33 cellular contexts compared by ENCODE assay signal in genomic region chr5:31698667-31699066, GRCh38. TPM values are rescaled to one million over a fixed set of nuclear protein-coding genes. Genes with fewer than 3 reads are reported as not detected.
"Had no signal": no experiment of that assay in that cellular context is flagged by ENCODE, and none has a peak within 500 bp of the region (broad histone marks: within the 10 kb centered on the region; RNA-seq: fewer than 3 reads in every experiment).

No MANE protein-coding gene starts in this region.

- H3K27me3 Mint-ChIP-seq: activated CD8-positive, alpha-beta T cell treated with anti-CD3 and anti-CD28 coated beads for 36 hours; activated naive CD8-positive, alpha-beta T cell treated with anti-CD3 and anti-CD28 coated beads for 36 hours; activated T-helper 17 cell treated with anti-CD3 and anti-CD28 coated beads, Interleukin-2, amount 50 U/mL, for 72 hours had no signal

- H3K4me3 Mint-ChIP-seq: activated CD4-positive, alpha-beta T cell treated with anti-CD3 and anti-CD28 coated beads, Interleukin-2, amount 10 ng/mL, durations not matched to agents 24 days and 14 days; activated CD8-positive, alpha-beta T cell treated with anti-CD3 and anti-CD28 coated beads for 36 hours; activated naive CD8-positive, alpha-beta T cell treated with anti-CD3 and anti-CD28 coated beads for 36 hours; activated T-cell treated with anti-CD3 and anti-CD28 coated beads, Interleukin-2, amount 50 U/mL, for 72 hours; activated T-helper 17 cell treated with anti-CD3 and anti-CD28 coated beads, Interleukin-2, amount 50 U/mL, for 72 hours had no signal

- H3K27me3 ChIP-seq: brain microvascular endothelial cell had no signal

- H3K36me3 ChIP-seq: brain microvascular endothelial cell had no signal

- H3K9me3 Mint-ChIP-seq: activated CD4-positive, alpha-beta T cell treated with anti-CD3 and anti-CD28 coated beads, Interleukin-2, amount 10 ng/mL, durations not matched to agents 24 days and 14 days; activated CD8-positive, alpha-beta T cell treated with anti-CD3 and anti-CD28 coated beads for 36 hours; activated naive CD8-positive, alpha-beta T cell treated with anti-CD3 and anti-CD28 coated beads for 36 hours; activated T-cell treated with anti-CD3 and anti-CD28 coated beads, Interleukin-2, amount 50 U/mL, for 72 hours; activated T-helper 17 cell treated with anti-CD3 and anti-CD28 coated beads, Interleukin-2, amount 50 U/mL, for 72 hours had no signal

- H3K36me3 Mint-ChIP-seq: activated naive CD8-positive, alpha-beta T cell treated with anti-CD3 and anti-CD28 coated beads for 36 hours had no signal

- DNase-seq: activated CD4-positive, alpha-beta T cell treated with anti-CD3 and anti-CD28 coated beads, Interleukin-2, amount 10 ng/mL, durations not matched to agents 24 days and 14 days; activated CD4-positive, alpha-beta T cell treated with anti-CD3 and anti-CD28 coated beads, Interleukin-2, amount 50 U/mL, for 4 hours; activated CD8-positive, alpha-beta T cell treated with anti-CD3 and anti-CD28 coated beads for 36 hours; activated effector memory CD4-positive, alpha-beta T cell treated with anti-CD3 and anti-CD28 coated beads, Interleukin-2, amount 50 U/mL, for 16 hours; activated naive CD4-positive, alpha-beta T cell; activated naive CD4-positive, alpha-beta T cell treated with anti-CD3 and anti-CD28 coated beads, Interleukin-2, amount 50 U/mL, for 16 hours; activated naive CD8-positive, alpha-beta T cell treated with anti-CD3 and anti-CD28 coated beads for 36 hours; activated T-cell treated with anti-CD3 and anti-CD28 coated beads, Interleukin-2, amount 50 U/mL, for 1 hour; activated T-cell treated with anti-CD3 and anti-CD28 coated beads, Interleukin-2, amount 50 U/mL, for 72 hours; amniotic stem cell; aorta; brain microvascular endothelial cell; central memory CD4-positive, alpha-beta T cell; Karpas-422; NCI-H1105; NCI-H1417 treated with DMSO at 0.1 percent for 48 hours; NCI-H187 treated with DMSO at 0.1 percent for 48 hours; NCI-H2081; NCI-H2171 treated with DMSO at 0.1 percent for 48 hours; NCI-H2227 treated with DMSO at 0.1 percent for 48 hours; NCI-H446; NCI-H510A treated with DMSO at 0.1 percent for 48 hours; NCI-H526 treated with DMSO at 0.1 percent for 48 hours; NCI-H774; PC-3; SIG-M5; SW 1271; T-helper 1 cell; T1000 had no signal

- H3K27ac Mint-ChIP-seq: activated CD4-positive, alpha-beta T cell treated with anti-CD3 and anti-CD28 coated beads, Interleukin-2, amount 10 ng/mL, durations not matched to agents 24 days and 14 days; activated CD8-positive, alpha-beta T cell treated with anti-CD3 and anti-CD28 coated beads for 36 hours; activated naive CD8-positive, alpha-beta T cell treated with anti-CD3 and anti-CD28 coated beads for 36 hours; activated T-cell treated with anti-CD3 and anti-CD28 coated beads, Interleukin-2, amount 50 U/mL, for 72 hours; activated T-helper 17 cell treated with anti-CD3 and anti-CD28 coated beads, Interleukin-2, amount 50 U/mL, for 72 hours had no signal

- H3K27ac ChIP-seq: brain microvascular endothelial cell, RWPE1 had no signal

- FAIRE-seq: RCC 7860 had no signal

- H3K4me1 Mint-ChIP-seq: activated CD4-positive, alpha-beta T cell treated with anti-CD3 and anti-CD28 coated beads, Interleukin-2, amount 10 ng/mL, durations not matched to agents 24 days and 14 days; activated naive CD8-positive, alpha-beta T cell treated with anti-CD3 and anti-CD28 coated beads for 36 hours; activated T-helper 17 cell treated with anti-CD3 and anti-CD28 coated beads, Interleukin-2, amount 50 U/mL, for 72 hours had no signal

RNA-seq across cellular contexts. Expression of gene PDZD2, which starts 59.7 kb away (rescaled TPM):
- total RNA-seq: activated CD4-positive, alpha-beta T cell treated with anti-CD3 and anti-CD28 coated beads, Interleukin-2, amount 10 ng/mL, durations not matched to agents 24 days and 14 days; activated CD8-positive, alpha-beta T cell treated with anti-CD3 and anti-CD28 coated beads for 36 hours; T-helper 2 cell treated with Interferon-gamma antibody and Interleukin-4, amounts not matched to agents 100 ng/mL and 5 ng/mL, for 36 hours had no signal
